ENCODE assay signal across 8 cellular contexts in the genomic region with DNA sequence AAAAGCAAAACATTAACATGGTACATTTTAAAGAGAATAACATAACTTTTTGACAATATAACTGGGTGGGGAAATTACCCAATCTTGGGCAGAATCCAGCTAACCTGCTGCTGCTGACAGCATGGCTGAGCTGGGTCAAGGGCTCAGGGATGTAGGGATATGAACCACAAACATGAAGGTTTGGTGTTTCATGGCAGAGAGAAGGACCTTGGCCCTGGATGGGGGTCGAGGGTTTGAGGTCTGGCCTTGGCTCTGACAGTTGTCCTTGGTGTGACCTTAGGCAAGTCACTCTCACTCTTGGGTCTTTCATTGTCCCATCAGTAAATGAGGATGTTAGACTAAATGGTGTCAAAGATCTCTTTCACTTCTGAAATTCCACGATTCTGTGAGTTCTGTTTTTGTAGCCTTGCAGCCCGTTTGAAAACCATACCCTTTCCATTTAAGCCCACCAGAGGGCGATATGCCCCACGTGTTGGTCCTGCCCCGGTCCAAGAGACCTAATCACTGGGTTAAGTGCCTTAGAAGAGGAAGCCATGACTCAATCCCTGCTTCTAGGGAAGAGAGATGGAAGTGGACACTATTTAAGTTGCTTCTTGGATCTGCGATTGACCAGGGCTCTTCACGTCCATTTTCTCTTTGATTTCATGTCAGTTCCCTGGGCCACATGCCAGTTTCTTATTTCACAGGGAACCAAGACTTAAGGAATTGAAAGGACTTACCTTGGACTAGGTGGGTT. TPM values are rescaled to one million over a fixed set of nuclear protein-coding genes. Genes with fewer than 3 reads are reported as not detected.
DNase-seq lines count a peak whose midpoint lies in the region; ATAC-seq and TF ChIP-seq lines count a peak whose summit lies in the region.

No MANE protein-coding gene starts in this region.

- no peaks in the 10 kb centered on the region for H3K27me3 Mint-ChIP-seq in activated T-cell treated with anti-CD3 and anti-CD28 coated beads, Interleukin-2, amount 50 U/mL, for 72 hours (ENCODE audit: low read depth)

- H3K27ac Mint-ChIP-seq in activated T-cell treated with anti-CD3 and anti-CD28 coated beads, Interleukin-2, amount 50 U/mL, for 72 hours: peak overlapping the region; percentile 47

- 28 to 37% methylated on average over 8 of the region's 8 CpGs for WGBS in testis, 2 donors

- H3K9ac ChIP-seq in neural cell (ENCODE audit: low read length): no peak overlapping the region

- peak overlapping the region; percentile 30 to 46 for H3K4me3 Mint-ChIP-seq in activated T-cell treated with anti-CD3 and anti-CD28 coated beads, Interleukin-2, amount 50 U/mL, for 72 hours

- DNase-seq in NCI-H524 (lab: John Stamatoyannopoulos, UW) (peak; percentile 19 to 66), NCI-H524 treated with DMSO at 0.1 percent for 48 hours (lab: John Stamatoyannopoulos, UW) (no peak), KBM-7 (peak; percentile 80), RPMI8226 (peak; percentile 62), fibroblast of gingiva (ENCODE audit: low read depth) (peak; percentile 79), testis (peak; percentile 79)
- DNase-seq in activated T-cell treated with anti-CD3 and anti-CD28 coated beads, Interleukin-2, amount 50 U/mL, for 72 hours: peak; percentile 66 to 82

- in situ Hi-C loops in KBM-7 (cut with MboI; ENCODE audit: low pct_unique_long_range_greater_than_20kb, low sequenced_read_pairs): loop anchor here (25.0 kb wide), 1 partner anchor 274 kb away; no protein-coding TSS in a partner anchor

- no peak overlapping the region for H3K4me3 ChIP-seq in neural cell (ENCODE audit: low read length)
- H3K4me3 ChIP-seq in testis: no peak overlapping the region

- H3K36me3 ChIP-seq in neural cell (ENCODE audit: insufficient read depth, low read length) (no peaks in the 10 kb centered on the region), testis (ENCODE audit: low read depth, missing control alignments) (no peaks in the 10 kb centered on the region)

- TF ChIP-seq EP300 in neural cell (conservative IDR thresholded peaks at IDR 0.05; ENCODE audit: poor library complexity, severe bottlenecking): no peak

- H3K4me1 Mint-ChIP-seq in activated T-cell treated with anti-CD3 and anti-CD28 coated beads, Interleukin-2, amount 50 U/mL, for 72 hours (ENCODE audit: low read depth): peaks cover 73% of the 10 kb centered on the region

- no peaks in the 10 kb centered on the region for H3K9me3 Mint-ChIP-seq in activated T-cell treated with anti-CD3 and anti-CD28 coated beads, Interleukin-2, amount 50 U/mL, for 72 hours

- ATAC-seq in activated T-cell treated with anti-CD3 and anti-CD28 coated beads, Interleukin-2, amount 50 U/mL, for 72 hours (replicated peaks in 1 of 2): peak; percentile 52 to 73

- TF ChIP-seq CTCF in neural cell (IDR thresholded peaks at IDR 0.05; ENCODE audit: poor library complexity, severe bottlenecking): peak; percentile 62
- TF ChIP-seq CTCF in testis (IDR thresholded peaks at IDR 0.05): peak; percentile 62 to 77 (median 74)

- H4K20me1 ChIP-seq in neural cell (ENCODE audit: insufficient read depth): no peaks in the 10 kb centered on the region

- H3K9me3 ChIP-seq in neural cell (ENCODE audit: low read length) (no peaks in the 10 kb centered on the region), testis (no peaks in the 10 kb centered on the region)

- H3K4me2 ChIP-seq in neural cell (ENCODE audit: low read length): no peak overlapping the region

- H3K4me1 ChIP-seq in testis: no peaks in the 10 kb centered on the region

- no peak overlapping the region for H2AFZ ChIP-seq in neural cell (ENCODE audit: low read depth, low read length)

- no peaks in the 10 kb centered on the region for H3F3A ChIP-seq in neural cell (ENCODE audit: insufficient read depth, low read length, poor library complexity, severe bottlenecking)

- peaks cover 2 to 4% of the 10 kb centered on the region in 2 donors for H3K36me3 Mint-ChIP-seq in activated T-cell treated with anti-CD3 and anti-CD28 coated beads, Interleukin-2, amount 50 U/mL, for 72 hours (ENCODE audit: insufficient read depth in 2 of 2)

- H3K27me3 ChIP-seq in neural cell (ENCODE audit: insufficient read depth, low read depth, low read length) (no peaks in the 10 kb centered on the region), testis (no peaks in the 10 kb centered on the region)

- no peaks in the 10 kb centered on the region for H3K79me2 ChIP-seq in neural cell (replicated peaks; ENCODE audit: insufficient read depth, low read length)

- no peaks in the 10 kb centered on the region for H3K9me2 ChIP-seq in neural cell (ENCODE audit: insufficient read depth, low read length)

- no peak overlapping the region for H3K27ac ChIP-seq in neural cell (ENCODE audit: low read length)
- no peak overlapping the region for H3K27ac ChIP-seq in testis

- no peak for TF ChIP-seq POLR2A in testis (IDR thresholded peaks at IDR 0.05)

- intact Hi-C loops in testis (cut with DNase I; ENCODE audit: low total_unique reads): no loop called here

- peak; percentile 67 for TF ChIP-seq RAD21 in neural cell (conservative IDR thresholded peaks at IDR 0.05)

TF ChIP-seq in neural cell, 6 proteins besides CTCF, POLR2A, EP300 and RAD21:
- TF ChIP-seq, protein P1, sequence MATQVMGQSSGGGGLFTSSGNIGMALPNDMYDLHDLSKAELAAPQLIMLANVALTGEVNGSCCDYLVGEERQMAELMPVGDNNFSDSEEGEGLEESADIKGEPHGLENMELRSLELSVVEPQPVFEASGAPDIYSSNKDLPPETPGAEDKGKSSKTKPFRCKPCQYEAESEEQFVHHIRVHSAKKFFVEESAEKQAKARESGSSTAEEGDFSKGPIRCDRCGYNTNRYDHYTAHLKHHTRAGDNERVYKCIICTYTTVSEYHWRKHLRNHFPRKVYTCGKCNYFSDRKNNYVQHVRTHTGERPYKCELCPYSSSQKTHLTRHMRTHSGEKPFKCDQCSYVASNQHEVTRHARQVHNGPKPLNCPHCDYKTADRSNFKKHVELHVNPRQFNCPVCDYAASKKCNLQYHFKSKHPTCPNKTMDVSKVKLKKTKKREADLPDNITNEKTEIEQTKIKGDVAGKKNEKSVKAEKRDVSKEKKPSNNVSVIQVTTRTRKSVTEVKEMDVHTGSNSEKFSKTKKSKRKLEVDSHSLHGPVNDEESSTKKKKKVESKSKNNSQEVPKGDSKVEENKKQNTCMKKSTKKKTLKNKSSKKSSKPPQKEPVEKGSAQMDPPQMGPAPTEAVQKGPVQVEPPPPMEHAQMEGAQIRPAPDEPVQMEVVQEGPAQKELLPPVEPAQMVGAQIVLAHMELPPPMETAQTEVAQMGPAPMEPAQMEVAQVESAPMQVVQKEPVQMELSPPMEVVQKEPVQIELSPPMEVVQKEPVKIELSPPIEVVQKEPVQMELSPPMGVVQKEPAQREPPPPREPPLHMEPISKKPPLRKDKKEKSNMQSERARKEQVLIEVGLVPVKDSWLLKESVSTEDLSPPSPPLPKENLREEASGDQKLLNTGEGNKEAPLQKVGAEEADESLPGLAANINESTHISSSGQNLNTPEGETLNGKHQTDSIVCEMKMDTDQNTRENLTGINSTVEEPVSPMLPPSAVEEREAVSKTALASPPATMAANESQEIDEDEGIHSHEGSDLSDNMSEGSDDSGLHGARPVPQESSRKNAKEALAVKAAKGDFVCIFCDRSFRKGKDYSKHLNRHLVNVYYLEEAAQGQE (IDR thresholded peaks at IDR 0.05; ENCODE audit: borderline replicate concordance): no peak
- TF ChIP-seq SMC3 (conservative IDR thresholded peaks at IDR 0.05; ENCODE audit: poor library complexity): peak; percentile 75
- TF ChIP-seq TAF1 (IDR thresholded peaks at IDR 0.05; ENCODE audit: low read depth): no peak
- TF ChIP-seq MXI1 (conservative IDR thresholded peaks at IDR 0.05; ENCODE audit: poor library complexity, severe bottlenecking): no peak
- TF ChIP-seq POLR2AphosphoS5 (IDR thresholded peaks at IDR 0.05): no peak
- no peak for TF ChIP-seq EZH2 (IDR thresholded peaks at IDR 0.05; ENCODE audit: borderline replicate concordance, insufficient read depth, low read length, poor library complexity, severe bottlenecking)
TF ChIP-seq in neural cell: peak in this region for 1.

RNA-seq across cellular contexts. Expression of a gene that starts 56.8 kb away (rescaled TPM):
- total RNA-seq in activated T-cell treated with anti-CD3 and anti-CD28 coated beads, Interleukin-2, amount 50 U/mL, for 72 hours: 1 to 10 TPM; 1.4 to 1.7 TPM
- polyA plus RNA-seq in neural cell: not detected in 2 replicates
- polyA minus RNA-seq in neural cell: not detected in 2 replicates
- total RNA-seq in testis: 10 to 100 TPM; 11.5 to 44.0 TPM
- 34.6 TPM for polyA plus RNA-seq in testis (ENCODE audit: insufficient read depth, low read depth, low replicate concordance)

Comparison
In these comparisons a context has a peak if more than half of its experiments do, and no peak if none do; other contexts are left out.
1. RNA of a gene that starts 56.8 kb away (total RNA-seq): 11.5 to 44.0 TPM in testis; 1.4 to 1.7 TPM in activated T-cell treated with anti-CD3 and anti-CD28 coated beads, Interleukin-2, amount 50 U/mL, for 72 hours; every median in the first group is over 4 times any median in the second.